In the genomic region with DNA sequence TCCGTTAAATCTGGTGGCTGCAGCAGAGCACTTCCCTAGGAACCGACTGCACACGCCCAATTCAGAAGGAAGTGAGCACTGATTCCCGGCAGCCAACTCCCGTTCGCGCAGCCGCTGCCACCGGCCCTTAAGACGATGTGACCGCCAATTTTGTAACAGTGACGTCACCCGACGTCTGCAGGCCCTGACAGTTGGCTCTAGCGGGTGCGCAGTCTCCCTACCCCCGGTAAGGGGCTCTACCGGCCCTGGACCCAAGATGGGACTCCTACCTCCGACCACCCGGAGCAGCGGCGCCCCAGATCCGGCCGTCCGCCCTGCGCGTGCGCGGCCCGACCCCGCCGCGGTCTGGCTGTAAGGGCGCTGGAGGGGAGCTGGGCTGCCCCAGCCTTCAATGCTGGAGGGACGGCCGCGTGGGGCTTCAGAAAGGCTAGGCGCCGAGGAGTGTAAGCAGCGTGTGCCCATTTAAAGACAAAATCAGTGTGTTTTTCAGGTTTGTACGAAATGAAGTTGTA, we compare ENCODE assay signal across 8 cellular contexts. TPM values are rescaled to one million over a fixed set of nuclear protein-coding genes. Genes with fewer than 3 reads are reported as not detected.
A peak's percentile ranks its signal among the peaks of the same experiment; 100 is the strongest.
DNase-seq lines count a peak whose midpoint lies in the region; ATAC-seq, FAIRE-seq and TF ChIP-seq lines count a peak whose summit lies in the region.

No MANE protein-coding gene starts in this region.

- peaks cover 5% of the 10 kb centered on the region; the same call in 1 of the 2 replicates for H3K9me1 ChIP-seq in IMR-90 (ENCODE audit: insufficient read depth, low read length)

- peak overlapping the region; percentile 62 to 78 for H3K27ac Mint-ChIP-seq in natural killer cell treated with Interleukin-12 subunit alpha and Interleukin-12 subunit beta and Interleukin-15 and Interleukin-18, amount 100 ng/mL, for 72 hours
- H3K27ac Mint-ChIP-seq in stimulated activated naive CD8-positive, alpha-beta T cell treated with anti-CD3 and anti-CD28 coated beads, Interleukin-15, amount 100 ng/mL, for 72 hours, result peak overlapping the region; percentile 86 to 87

- H3K27me3 Mint-ChIP-seq in natural killer cell treated with Interleukin-12 subunit alpha and Interleukin-12 subunit beta and Interleukin-15 and Interleukin-18, amount 100 ng/mL, for 72 hours, result no peaks in the 10 kb centered on the region
- H3K27me3 Mint-ChIP-seq in stimulated activated naive CD8-positive, alpha-beta T cell treated with anti-CD3 and anti-CD28 coated beads, Interleukin-15, amount 100 ng/mL, for 72 hours, result no peaks in the 10 kb centered on the region

- peaks cover 0 to 2% of the 10 kb centered on the region in 2 experiments; a peak in 1 of 4 replicates for H3K79me1 ChIP-seq in IMR-90 (ENCODE audit: low read depth in 1 of 2, low read length in 2 of 2)

- POLR2A ChIA-PET in IMR-90 (lab: Charles Lee; ENCODE audit: unreplicated experiment), result no interaction called here

- peaks cover 17% of the 10 kb centered on the region for H3K36me3 Mint-ChIP-seq in natural killer cell treated with Interleukin-12 subunit alpha and Interleukin-12 subunit beta and Interleukin-15 and Interleukin-18, amount 100 ng/mL, for 72 hours

- peak; percentile 38; the same call in 1 of the 2 replicates for TF ChIP-seq POLR2A in IMR-90 (IDR thresholded peaks at IDR 0.05; ENCODE audit: low read depth, low read length)
- TF ChIP-seq POLR2A in Peyer's patch (IDR thresholded peaks at IDR 0.05), result no peak

- no peak overlapping the region for H2BK20ac ChIP-seq in IMR-90 (ENCODE audit: low read depth, low read length)

- peak overlapping the region; percentile 36 to 89; a peak in 3 of 4 replicates for H4K8ac ChIP-seq in IMR-90 (ENCODE audit: low read depth in 2 of 2, low read length in 2 of 2)

- peak overlapping the region; percentile 85 for H4K5ac ChIP-seq in IMR-90 (ENCODE audit: low read depth, low read length)

- peak overlapping the region; percentile 84 for H3K9ac ChIP-seq in IMR-90 (ENCODE audit: low read depth, low read length)

- peak overlapping the region; percentile 51 for H3K14ac ChIP-seq in IMR-90 (replicated peaks; ENCODE audit: low read depth, low read length)

- no TSS peak for BruUV-seq in IMR-90 (replicated peaks; lab: Mats Ljungman, UMichigan)

- no peak for TF ChIP-seq CTCF in D721Med (IDR thresholded peaks at IDR 0.05; ENCODE audit: insufficient read depth, missing control alignments)
- no peak for TF ChIP-seq CTCF in IMR-90 (conservative IDR thresholded peaks at IDR 0.05; ENCODE audit: low read depth, low read length)
- no peak for TF ChIP-seq CTCF in Peyer's patch (IDR thresholded peaks at IDR 0.05)

- H3K4me1 ChIP-seq in IMR-90 (ENCODE audit: control insufficient read depth, insufficient read depth, low read length) (no peaks in the 10 kb centered on the region), Peyer's patch (peaks cover 0 to 6% (median 0%) of the 10 kb centered on the region in 4 donors)

- intact Hi-C loops in IMR-90 (cut with micrococcal nuclease), result no loop called here

- H3K4me3 ChIP-seq in IMR-90 (ENCODE audit: insufficient read depth, low read depth, low read length) (peak overlapping the region; percentile 89), Peyer's patch (peak overlapping the region; percentile 50 to 79 (median 65))

- H2AFZ ChIP-seq in IMR-90 (replicated peaks; ENCODE audit: low read length, poor library complexity), result peak overlapping the region; percentile 96

- H3K4me3 Mint-ChIP-seq in natural killer cell treated with Interleukin-12 subunit alpha and Interleukin-12 subunit beta and Interleukin-15 and Interleukin-18, amount 100 ng/mL, for 72 hours, result peak overlapping the region; percentile 80
- peak overlapping the region; percentile 70 to 76 for H3K4me3 Mint-ChIP-seq in stimulated activated naive CD8-positive, alpha-beta T cell treated with anti-CD3 and anti-CD28 coated beads, Interleukin-15, amount 100 ng/mL, for 72 hours

- H3K27me3 ChIP-seq in IMR-90 (ENCODE audit: control insufficient read depth, insufficient read depth, low read length) (no peaks in the 10 kb centered on the region), Peyer's patch (no peaks in the 10 kb centered on the region)

- dilution Hi-C loops in IMR-90 (cut with HindIII; ENCODE audit: low sequenced_read_pairs, unreplicated experiment), result no loop called here

- TF ChIP-seq RAD21 in IMR-90 (IDR thresholded peaks at IDR 0.05; ENCODE audit: low read length), result no peak

- in situ Hi-C loops in IMR-90 (cut with MboI; ENCODE audit: low sequenced_read_pairs), result no loop called here

- H3K4me2 ChIP-seq in IMR-90 (ENCODE audit: low read depth, low read length), result peak overlapping the region; percentile 81

- FAIRE-seq in D721Med (lab: Jason Lieb, UNC), result no peak

- H3K56ac ChIP-seq in IMR-90 (ENCODE audit: extremely low read depth, insufficient read depth, low read length), result no peak overlapping the region

- DNase-seq in D721Med (ENCODE audit: insufficient read length, low spot score), result peak; percentile 35
- DNase-seq in IMR-90, result peak; percentile 93
- DNase-seq in Peyer's patch, result peak; percentile 72 to 91 (median 81)
- peak; percentile 42 for DNase-seq in activated gamma-delta T cell treated with Interleukin-2 at 50 U/mL for 16 hours
- DNase-seq in fibroblast of the conjunctiva (ENCODE audit: low read depth), result peak; percentile 85
- peak; percentile 80 for DNase-seq in natural killer cell treated with Interleukin-12 subunit alpha and Interleukin-12 subunit beta and Interleukin-15 and Interleukin-18, amount 100 ng/mL, for 72 hours (ENCODE audit: low spot score)
- DNase-seq in stimulated activated naive CD8-positive, alpha-beta T cell treated with anti-CD3 and anti-CD28 coated beads, Interleukin-15, amount 100 ng/mL, for 72 hours, result peak; percentile 67 to 71

- peak overlapping the region; percentile 65; the same call in 1 of the 2 replicates for H3K18ac ChIP-seq in IMR-90 (ENCODE audit: low read depth, low read length)

- no peak overlapping the region for H2AK5ac ChIP-seq in IMR-90 (ENCODE audit: low read depth, low read length)

- peak overlapping the region; percentile 79; the same call in 1 of the 2 replicates for H3K23ac ChIP-seq in IMR-90 (ENCODE audit: low read depth, low read length)

- peaks cover 21 to 27% of the 10 kb centered on the region in 2 donors for H3K4me1 Mint-ChIP-seq in natural killer cell treated with Interleukin-12 subunit alpha and Interleukin-12 subunit beta and Interleukin-15 and Interleukin-18, amount 100 ng/mL, for 72 hours (ENCODE audit: low read depth in 2 of 2)
- peaks cover 22% of the 10 kb centered on the region for H3K4me1 Mint-ChIP-seq in stimulated activated naive CD8-positive, alpha-beta T cell treated with anti-CD3 and anti-CD28 coated beads, Interleukin-15, amount 100 ng/mL, for 72 hours

- H4K91ac ChIP-seq in IMR-90 (ENCODE audit: insufficient read depth, low read depth, low read length), result peak overlapping the region; percentile 56; the same call in 1 of the 2 replicates

- H3K36me3 ChIP-seq in IMR-90 (ENCODE audit: control insufficient read depth, insufficient read depth, low read length), result peaks cover 12% of the 10 kb centered on the region
- H3K36me3 ChIP-seq in Peyer's patch, result peaks cover 0 to 41% (median 0%) of the 10 kb centered on the region in 3 donors

- H2AK9ac ChIP-seq in IMR-90 (replicated peaks; ENCODE audit: low read depth, low read length, poor library complexity), result peak overlapping the region; percentile 66

- 1% methylated on average over 29 of the region's 41 CpGs; no CpG with 5 or more reads in 1 of the 2 experiments for WGBS in IMR-90 (ENCODE audit: extremely low coverage in 2 of 2, insufficient read length in 1 of 2), 2 experiments

- H4K20me1 ChIP-seq in IMR-90 (ENCODE audit: insufficient read depth, low read length), result no peaks in the 10 kb centered on the region

- H2BK120ac ChIP-seq in IMR-90 (ENCODE audit: low read depth, low read length), result peak overlapping the region; percentile 48; the same call in 1 of the 2 replicates

- peak overlapping the region; percentile 83 for H2BK5ac ChIP-seq in IMR-90 (ENCODE audit: low read depth, low read length, poor library complexity, severe bottlenecking)

- H3K4ac ChIP-seq in IMR-90 (ENCODE audit: low read depth, low read length), result peak overlapping the region; percentile 71

- no peaks in the 10 kb centered on the region for H3K9me3 Mint-ChIP-seq in natural killer cell treated with Interleukin-12 subunit alpha and Interleukin-12 subunit beta and Interleukin-15 and Interleukin-18, amount 100 ng/mL, for 72 hours
- no peaks in the 10 kb centered on the region for H3K9me3 Mint-ChIP-seq in stimulated activated naive CD8-positive, alpha-beta T cell treated with anti-CD3 and anti-CD28 coated beads, Interleukin-15, amount 100 ng/mL, for 72 hours

- peak overlapping the region; percentile 85 for H3K27ac ChIP-seq in IMR-90 (ENCODE audit: insufficient read depth, low read length)
- H3K27ac ChIP-seq in Peyer's patch, result peak overlapping the region; percentile 73 to 88 (median 80)

- no peak overlapping the region for H2BK15ac ChIP-seq in IMR-90 (ENCODE audit: low read depth, low read length)

- CTCF ChIA-PET in IMR-90 (lab: Yijun Ruan, JAX), result interaction anchor here (0.6 to 1.4 kb wide), 2 partner anchors 18 to 74 kb away, joined by 3 to 4 read pairs; no protein-coding TSS in a partner anchor

- H3K9me3 ChIP-seq in IMR-90 (ENCODE audit: control insufficient read depth, insufficient read depth, low read length) (no peaks in the 10 kb centered on the region), Peyer's patch (no peaks in the 10 kb centered on the region)

- ATAC-seq in GM21423 (IDR thresholded peaks at IDR 0.05; ENCODE audit: unreplicated experiment) (peak; percentile 84), IMR-90 (ENCODE audit: low read depth) (peak; percentile 92)
- ATAC-seq in natural killer cell treated with Interleukin-12 subunit alpha and Interleukin-12 subunit beta and Interleukin-15 and Interleukin-18, amount 100 ng/mL, for 72 hours, result peak; percentile 90 to 92
- peak; percentile 93 for ATAC-seq in stimulated activated naive CD8-positive, alpha-beta T cell treated with anti-CD3 and anti-CD28 coated beads, Interleukin-15, amount 100 ng/mL, for 72 hours

RNA-seq across cellular contexts. Expression of gene DNAJA1, which starts 19.1 kb away (rescaled TPM):
- 59.5 and 109 TPM in 2 replicates for total RNA-seq in IMR-90 (2012; rRNA removed)
- 103 and 118 TPM in 2 replicates for polyA plus RNA-seq in IMR-90 (2012; rRNA removed)
- 19.8 and 46.7 TPM in 2 replicates for polyA plus RNA-seq in IMR-90 (2012; cell fraction: cytosol; rRNA removed)
- polyA plus RNA-seq in IMR-90 (2012; cell fraction: nucleus; rRNA removed; ENCODE audit: low replicate concordance), result 6.2 and 51.4 TPM in 2 replicates
- 10 to 100 TPM; 13.9 to 47.7 (median 43.5) TPM for total RNA-seq in Peyer's patch
- 100 to 1,000 TPM; 219 to 220 TPM for total RNA-seq in natural killer cell treated with Interleukin-12 subunit alpha and Interleukin-12 subunit beta and Interleukin-15 and Interleukin-18, amount 100 ng/mL, for 72 hours

RNA-seq across cellular contexts. Expression of gene SMU1, which starts 32.3 kb away (rescaled TPM):
- total RNA-seq in IMR-90 (2012; rRNA removed) (36.0 and 37.8 TPM in 2 replicates), Peyer's patch (10 to 100 TPM in 3 of 4 donors, 1 to 10 TPM in 1; 9.3 to 17.3 (median 10.9) TPM)
- polyA plus RNA-seq in IMR-90 (2012; rRNA removed), result 8.6 and 11.1 TPM in 2 replicates
- 3.0 and 4.1 TPM in 2 replicates for polyA plus RNA-seq in IMR-90 (2012; cell fraction: cytosol; rRNA removed)
- 1.4 and 6.1 TPM in 2 replicates for polyA plus RNA-seq in IMR-90 (2012; cell fraction: nucleus; rRNA removed; ENCODE audit: low replicate concordance)
- 10 to 100 TPM; 22.5 to 22.7 TPM for total RNA-seq in natural killer cell treated with Interleukin-12 subunit alpha and Interleukin-12 subunit beta and Interleukin-15 and Interleukin-18, amount 100 ng/mL, for 72 hours

RNA-seq across cellular contexts. Expression of gene APTX, which starts 42.8 kb away (rescaled TPM):
- total RNA-seq in IMR-90 (2012; rRNA removed), result 34.2 and 45.3 TPM in 2 replicates
- polyA plus RNA-seq in IMR-90 (2012; rRNA removed), result 28.0 and 32.6 TPM in 2 replicates
- 7.8 and 18.7 TPM in 2 replicates for polyA plus RNA-seq in IMR-90 (2012; cell fraction: cytosol; rRNA removed)
- polyA plus RNA-seq in IMR-90 (2012; cell fraction: nucleus; rRNA removed; ENCODE audit: low replicate concordance), result 9.2 and 59.9 TPM in 2 replicates
- total RNA-seq in Peyer's patch, result 10 to 100 TPM; 16.7 to 22.8 (median 19.6) TPM
- total RNA-seq in natural killer cell treated with Interleukin-12 subunit alpha and Interleukin-12 subunit beta and Interleukin-15 and Interleukin-18, amount 100 ng/mL, for 72 hours, result 10 to 100 TPM; 33.4 to 52.4 TPM

Comparison
In these comparisons a context has a peak if more than half of its experiments do, and no peak if none do; other contexts are left out.
1. Peak in every context shown above with its lines: DNase-seq, ATAC-seq, H3K4me3 ChIP-seq and H3K27ac ChIP-seq.
2. DNase-seq: peak in every context shown above with its lines; median percentile 93 in IMR-90; 85 in fibroblast of the conjunctiva; 81 in Peyer's patch; 80 in natural killer cell treated with Interleukin-12 subunit alpha and Interleukin-12 subunit beta and Interleukin-15 and Interleukin-18, amount 100 ng/mL, for 72 hours; 69 in stimulated activated naive CD8-positive, alpha-beta T cell treated with anti-CD3 and anti-CD28 coated beads, Interleukin-15, amount 100 ng/mL, for 72 hours; 42 in activated gamma-delta T cell treated with Interleukin-2 at 50 U/mL for 16 hours; 35 in D721Med.